In the genomic region with DNA sequence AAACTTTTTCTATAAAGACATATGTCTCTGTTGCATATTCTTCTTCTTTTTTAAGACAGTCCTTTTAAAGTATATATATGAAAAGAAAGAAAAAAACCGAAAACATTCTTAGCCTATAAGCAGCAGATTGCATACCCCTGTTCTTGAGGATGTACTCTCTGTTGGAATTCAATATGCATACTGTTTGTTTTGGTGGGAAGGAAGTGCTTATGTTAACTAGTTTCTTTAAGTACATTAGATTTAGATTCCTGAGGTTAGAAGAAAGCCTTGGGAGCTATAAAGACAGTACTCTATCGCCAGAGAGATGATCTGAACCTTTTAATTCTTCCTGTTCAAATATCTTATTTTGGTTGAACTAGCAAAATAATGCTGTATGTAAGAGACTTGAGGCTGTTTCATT, we compare ENCODE assay signal across 28 cellular contexts. TPM values are rescaled to one million over a fixed set of nuclear protein-coding genes. Genes with fewer than 3 reads are reported as not detected.
DNase-seq lines count a peak whose midpoint lies in the region; ATAC-seq and TF ChIP-seq lines count a peak whose summit lies in the region.
"Had no signal": no experiment of that assay in that cellular context is flagged by ENCODE, and none has a peak within 500 bp of the region (broad histone marks: within the 10 kb centered on the region; RNA-seq: fewer than 3 reads in every experiment).

No MANE protein-coding gene starts in this region.

- peak; percentile 66 for ATAC-seq in GM23338
- no peak for ATAC-seq in HG02798 (IDR thresholded peaks at IDR 0.05; ENCODE audit: poor library complexity, unreplicated experiment)
- no peak for ATAC-seq in CD8-positive, alpha-beta T cell
- no peak for ATAC-seq in stimulated activated naive CD8-positive, alpha-beta T cell treated with anti-CD3 and anti-CD28 coated beads, Interleukin-15, Interleukin-2, amounts not matched to agents 100 U/mL and 50 U/mL, for 24 hours

- H3K27ac ChIP-seq in GM23338 (ENCODE audit: low read depth) (no peak overlapping the region), SK-N-MC (peak overlapping the region; percentile 23; the same call in 1 of the 2 replicates), mesendoderm (ENCODE audit: low read depth, low read length) (no peak overlapping the region)
- no peak overlapping the region for H3K27ac ChIP-seq in CD8-positive, alpha-beta T cell (ENCODE audit: low read depth, low read length)
- H3K27ac ChIP-seq: BLaER1, GM23248, HL-60, PC-9, SJSA1 had no signal

- CTCF ChIA-PET in CD8-positive, alpha-beta T cell (lab: Charles Lee) = interaction anchor here (0.7 to 0.9 kb wide), 2 partner anchors 13 to 460 kb away, joined by 3 read pairs; no protein-coding TSS in a partner anchor

- no peak overlapping the region for H3K56ac ChIP-seq in mesendoderm (ENCODE audit: low read length)

- H3K4me1 ChIP-seq in GM23338 (ENCODE audit: insufficient read depth) (peaks cover 76% of the 10 kb centered on the region), mesendoderm (ENCODE audit: control insufficient read depth, low read depth, low read length) (peaks cover 10% of the 10 kb centered on the region)
- no peaks in the 10 kb centered on the region for H3K4me1 ChIP-seq in CD8-positive, alpha-beta T cell (ENCODE audit: insufficient read depth, low read length)

- H3K36me3 ChIP-seq in GM23338 (ENCODE audit: insufficient read depth) (no peaks in the 10 kb centered on the region), SK-N-MC (ENCODE audit: insufficient read depth, low read length) (peaks cover 45% of the 10 kb centered on the region), mesendoderm (ENCODE audit: control insufficient read depth, insufficient read depth, low read length) (no peaks in the 10 kb centered on the region)
- peaks cover 10% of the 10 kb centered on the region for H3K36me3 ChIP-seq in CD8-positive, alpha-beta T cell (ENCODE audit: insufficient read depth, low read length)

- H3K36me3 Mint-ChIP-seq in GM23338 (ENCODE audit: low read depth) = peaks cover 9% of the 10 kb centered on the region; the same call in 2 of the 3 replicates
- peaks cover 40% of the 10 kb centered on the region for H3K36me3 Mint-ChIP-seq in CD8-positive, alpha-beta T cell

- no peak overlapping the region for H4K5ac ChIP-seq in mesendoderm (ENCODE audit: low read length)

- peak overlapping the region; percentile 15; the same call in 1 of the 2 replicates for H3K4me3 ChIP-seq in GM23338
- H3K4me3 ChIP-seq in SK-N-MC = no peak overlapping the region
- H3K4me3 ChIP-seq in mesendoderm (ENCODE audit: low read length) = no peak overlapping the region
- no peak overlapping the region for H3K4me3 ChIP-seq in CD8-positive, alpha-beta T cell (ENCODE audit: low read depth, low read length)
- H3K4me3 ChIP-seq: BLaER1, GM23248, PC-9, SJSA1 had no signal

- H3K4me2 ChIP-seq in GM23338 = peak overlapping the region; percentile 36
- no peak overlapping the region for H3K4me2 ChIP-seq in mesendoderm (ENCODE audit: low read length)
- H3K4me2 ChIP-seq: BLaER1, PC-9 had no signal

- H3K27me3 Mint-ChIP-seq in GM23338 (ENCODE audit: insufficient read depth, low read depth, poor library complexity) = no peaks in the 10 kb centered on the region
- no peaks in the 10 kb centered on the region for H3K27me3 Mint-ChIP-seq in CD8-positive, alpha-beta T cell (ENCODE audit: low read depth)

- H2BK5ac ChIP-seq in mesendoderm (ENCODE audit: low read length) = no peak overlapping the region

- H3K79me2 ChIP-seq in GM23338 (replicated peaks; ENCODE audit: insufficient read depth) (peaks cover 27% of the 10 kb centered on the region), mesendoderm (ENCODE audit: control insufficient read depth, insufficient read depth, low read length) (peaks cover 3% of the 10 kb centered on the region)

- H2AFZ ChIP-seq in GM23338 = no peak overlapping the region
- H2AFZ ChIP-seq: GM23248, PC-9 had no signal

- POLR2A ChIA-PET in CD8-positive, alpha-beta T cell (lab: Charles Lee) = no interaction called here

- H3K27me3 ChIP-seq in GM23338 (ENCODE audit: insufficient read depth) (no peaks in the 10 kb centered on the region), mesendoderm (ENCODE audit: insufficient read depth, low read length, poor library complexity) (no peaks in the 10 kb centered on the region)
- H3K27me3 ChIP-seq in CD8-positive, alpha-beta T cell (ENCODE audit: insufficient read depth, low read length) = no peaks in the 10 kb centered on the region
- H3K27me3 ChIP-seq: BLaER1, SJSA1 had no signal

- H3F3A ChIP-seq in GM23338 (replicated peaks; ENCODE audit: low read depth) = no peaks in the 10 kb centered on the region

- no peak overlapping the region for H2BK15ac ChIP-seq in mesendoderm (replicated peaks; ENCODE audit: low read depth)

- H2AK5ac ChIP-seq in mesendoderm (ENCODE audit: low read length) = no peak overlapping the region

- H4K20me1 ChIP-seq in GM23338 (replicated peaks; ENCODE audit: insufficient read depth) = no peaks in the 10 kb centered on the region

- H3K27ac Mint-ChIP-seq in GM23338 = peak overlapping the region; percentile 56
- H3K27ac Mint-ChIP-seq in CD8-positive, alpha-beta T cell = no peak overlapping the region
- H3K27ac Mint-ChIP-seq: CD4-positive, CD25-positive, alpha-beta regulatory T cell had no signal

- no peak overlapping the region for H3K18ac ChIP-seq in mesendoderm (ENCODE audit: low read length)

- no peaks in the 10 kb centered on the region for H3K9me3 ChIP-seq in SK-N-MC (ENCODE audit: low read depth, low read length)
- H3K9me3 ChIP-seq in CD8-positive, alpha-beta T cell (ENCODE audit: low read length) = no peaks in the 10 kb centered on the region
- H3K9me3 ChIP-seq: SJSA1 had no signal

- H4K8ac ChIP-seq in mesendoderm (ENCODE audit: low read depth, low read length) = no peak overlapping the region

- peaks cover 3% of the 10 kb centered on the region for H3K79me1 ChIP-seq in mesendoderm (ENCODE audit: low read length)

- H3K9ac ChIP-seq in SK-N-MC (ENCODE audit: insufficient read length) (no peak overlapping the region), mesendoderm (ENCODE audit: low read length) (no peak overlapping the region)
- H3K9ac ChIP-seq: BLaER1, GM23248 had no signal

- H3K9me2 ChIP-seq in GM23338 (ENCODE audit: insufficient read depth) = no peaks in the 10 kb centered on the region

- DNase-seq in GM23338 (ENCODE audit: low spot score) (peak; percentile 61), SK-N-MC (ENCODE audit: low read depth, low spot score) (peak; percentile 72), iPS DF 19.7 (ENCODE audit: low read depth, low spot score) (peak; percentile 15), mesendoderm (peak; percentile 78)
- no peak for DNase-seq in CD8-positive, alpha-beta T cell
- no peak for DNase-seq in stimulated activated naive CD8-positive, alpha-beta T cell treated with anti-CD3 and anti-CD28 coated beads, Interleukin-15, Interleukin-2, amounts not matched to agents 100 U/mL and 50 U/mL, for 24 hours
- DNase-seq: CD4-positive, CD25-positive, alpha-beta regulatory T cell; DMS53; GM23248; HCEC 1CT; Karpas-422; NCI-H1092 treated with DMSO at 0.1 percent for 48 hours; NCI-H1436 treated with DMSO at 0.1 percent for 48 hours; NCI-H1930; NCI-H446; NCI-H524 treated with DMSO at 0.1 percent for 48 hours; NCI-H774; PC-9; Right ventricle myocardium superior; RPMI8226 had no signal

- no peak for TF ChIP-seq CTCF in GM23338 (conservative IDR thresholded peaks at IDR 0.05; ENCODE audit: low read depth in 2 of 2)
- TF ChIP-seq CTCF in CD8-positive, alpha-beta T cell (IDR thresholded peaks at IDR 0.05) = no peak

- no peak overlapping the region for H3K4ac ChIP-seq in mesendoderm (ENCODE audit: low read depth, low read length)

- peaks cover 77% of the 10 kb centered on the region for H3K4me1 Mint-ChIP-seq in GM23338
- no peaks in the 10 kb centered on the region for H3K4me1 Mint-ChIP-seq in CD8-positive, alpha-beta T cell (ENCODE audit: low read depth)

- no peak overlapping the region for H3K23ac ChIP-seq in mesendoderm (ENCODE audit: low read length)

- no CpG with 5 or more reads among the region's 2 CpGs for WGBS in mesendoderm (ENCODE audit: extremely low coverage, insufficient coverage, low lambda C conversion rate)

- intact Hi-C loops in CD8-positive, alpha-beta T cell (cut with DNase I, micrococcal nuclease) = no loop called here

- peak overlapping the region; percentile 60 for H3K4me3 Mint-ChIP-seq in GM23338
- no peak overlapping the region for H3K4me3 Mint-ChIP-seq in CD8-positive, alpha-beta T cell
- H3K4me3 Mint-ChIP-seq: CD4-positive, CD25-positive, alpha-beta regulatory T cell had no signal

- H3K9me3 Mint-ChIP-seq in GM23338 = no peaks in the 10 kb centered on the region
- no peaks in the 10 kb centered on the region for H3K9me3 Mint-ChIP-seq in CD8-positive, alpha-beta T cell

- H2BK120ac ChIP-seq in mesendoderm (ENCODE audit: low read depth, low read length) = no peak overlapping the region

RNA-seq across cellular contexts. Expression of a gene that starts 46.8 kb away (rescaled TPM):
- not detected in 2 replicates for total RNA-seq in GM23338 (2014; rRNA removed; shearing (Covaris generic))
- polyA plus RNA-seq in GM23338 (2016; fragmentation: Nextera tagmentation; extraction: Ambion mirVana) = not detected in 2 replicates
- polyA plus RNA-seq in mesendoderm (2013, experiment 1 of 2) = 0.20 TPM
- polyA plus RNA-seq in mesendoderm (2013, experiment 2 of 2) = 0.13 TPM
- under 1 TPM in 1 of 2 experiments, not detected in 1; 0.06 TPM for total RNA-seq in CD8-positive, alpha-beta T cell
- total RNA-seq: A172, Daoy, G401, PC-9, Right ventricle myocardium superior had no signal
- polyA plus RNA-seq: AG04450; CD4-positive, CD25-positive, alpha-beta regulatory T cell; GM23248 had no signal

Comparison
In these comparisons a context has a peak if more than half of its experiments do, and no peak if none do; other contexts are left out.
1. DNase-seq: peak in GM23338 (single experiment), SK-N-MC (single experiment), iPS DF 19.7 (single experiment) and mesendoderm (single experiment); none in CD8-positive, alpha-beta T cell (0 of 7) and stimulated activated naive CD8-positive, alpha-beta T cell treated with anti-CD3 and anti-CD28 coated beads, Interleukin-15, Interleukin-2, amounts not matched to agents 100 U/mL and 50 U/mL, for 24 hours (single experiment).